Comparison of ENCODE assay signal across 12 cellular contexts in the genomic region with DNA sequence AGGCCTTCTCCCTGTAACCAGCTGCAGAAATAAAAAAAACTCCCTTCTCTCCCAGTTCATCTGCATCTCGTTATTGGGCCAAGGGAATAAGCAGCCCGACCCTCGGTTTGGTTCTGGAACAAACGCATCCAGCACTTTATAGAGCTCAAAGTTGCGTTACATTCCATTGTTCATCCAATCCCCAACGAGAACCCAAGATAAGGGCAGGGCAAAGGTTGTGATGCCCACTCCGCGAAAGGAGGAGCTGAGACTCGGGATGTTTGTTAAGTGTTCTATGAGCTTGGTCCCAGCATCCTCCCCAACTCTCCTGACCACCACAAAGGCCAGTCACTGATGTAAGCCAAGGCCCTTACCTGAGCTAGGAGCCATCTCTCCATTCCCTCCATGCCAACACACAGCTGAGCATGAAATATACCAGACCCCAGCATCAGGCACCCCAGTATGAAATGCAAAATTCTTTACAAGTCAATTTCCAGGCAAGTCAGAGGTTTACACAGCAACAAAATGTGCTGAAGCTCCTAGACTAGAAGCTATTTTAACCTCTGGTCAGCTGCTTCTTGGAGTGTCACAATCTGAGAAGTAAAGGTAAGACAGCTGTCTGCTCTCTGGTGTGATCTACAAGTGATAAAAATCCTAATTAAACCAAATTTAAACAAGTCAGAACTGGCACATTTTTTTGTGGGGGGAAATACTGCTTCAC. TPM values are rescaled to one million over a fixed set of nuclear protein-coding genes. Genes with fewer than 3 reads are reported as not detected.
DNase-seq lines count a peak whose midpoint lies in the region; ATAC-seq and TF ChIP-seq lines count a peak whose summit lies in the region.
"Had no signal": no experiment of that assay in that cellular context is flagged by ENCODE, and none has a peak within 500 bp of the region (broad histone marks: within the 10 kb centered on the region; RNA-seq: fewer than 3 reads in every experiment).

No MANE protein-coding gene starts in this region.

- H3K4me1 Mint-ChIP-seq in HFFc6 (ENCODE audit: low read depth) (peaks cover 67% of the 10 kb centered on the region), WTC11 (peaks cover 45% of the 10 kb centered on the region)

- H3K4me3 Mint-ChIP-seq in HFFc6, result no peak overlapping the region
- H3K4me3 Mint-ChIP-seq in WTC11, result no peak overlapping the region

- ATAC-seq in WTC11 (no peak), gastrocnemius medialis (peak; percentile 86 to 89), GM19351 (IDR thresholded peaks at IDR 0.05; ENCODE audit: unreplicated experiment) (no peak)

- H3K9me3 Mint-ChIP-seq in HFFc6 (no peaks in the 10 kb centered on the region), WTC11 (peaks cover 6% of the 10 kb centered on the region)

- H3K27ac ChIP-seq in esophagus squamous epithelium (peak overlapping the region; percentile 64 to 84 (median 80)), gastrocnemius medialis (peak overlapping the region; percentile 84 to 87 (median 86))

- TF ChIP-seq CTCF in HFFc6 (IDR thresholded peaks at IDR 0.05) (no peak), WTC11 (IDR thresholded peaks at IDR 0.05) (no peak), esophagus squamous epithelium (IDR thresholded peaks at IDR 0.05) (no peak), gastrocnemius medialis (IDR thresholded peaks at IDR 0.05 in 4 of 5, conservative IDR thresholded peaks at IDR 0.05 in 1 of 5) (no peak)

- H3K27ac Mint-ChIP-seq in HFFc6 (peak overlapping the region; percentile 70), WTC11 (peak overlapping the region; percentile 12)

- POLR2A ChIA-PET in WTC11 (lab: Charles Lee), result interaction anchor here (1.0 kb wide), 1 partner anchor 9 kb away, joined by 3 read pairs; no protein-coding TSS in a partner anchor

- DNase-seq in HFFc6 (no peak), WTC11 (ENCODE audit: low spot score) (no peak), esophagus squamous epithelium (lab: John Stamatoyannopoulos, UW) (no peak), gastrocnemius medialis (no peak), NCI-H1105 treated with DMSO at 0.1 percent for 48 hours (lab: John Stamatoyannopoulos, UW) (no peak), NCI-H1930 (lab: John Stamatoyannopoulos, UW) (no peak), NCI-H82 treated with DMSO at 0.1 percent for 48 hours (lab: John Stamatoyannopoulos, UW; ENCODE audit: unreplicated experiment) (no peak)
- DNase-seq: DMS53, NCI-H1092, NCI-H69, SK-N-SH had no signal

- intact Hi-C loops in esophagus squamous epithelium (cut with DNase I) (no loop called here), gastrocnemius medialis (cut with DNase I; ENCODE audit: low total_unique reads) (no loop called here)

- WGBS in esophagus squamous epithelium, 2 donors, result 80 to 86% methylated on average over 9 of the region's 9 CpGs

- in situ Hi-C loops in gastrocnemius medialis (cut with MboI; ENCODE audit: low sequenced_read_pairs in 4 of 4), result no loop called here

- H3K4me1 ChIP-seq in esophagus squamous epithelium, result peaks cover 36 to 80% (median 65%) of the 10 kb centered on the region in 3 donors
- H3K4me1 ChIP-seq in gastrocnemius medialis, result peaks cover 86 to 92% of the 10 kb centered on the region in 2 donors

- TF ChIP-seq POLR2A in esophagus squamous epithelium (IDR thresholded peaks at IDR 0.05), result no peak
- no peak for TF ChIP-seq POLR2A in gastrocnemius medialis (IDR thresholded peaks at IDR 0.05)

- H3K9me3 ChIP-seq in esophagus squamous epithelium (no peaks in the 10 kb centered on the region), gastrocnemius medialis (no peaks in the 10 kb centered on the region)
- H3K9me3 ChIP-seq: SK-N-SH had no signal

- no peaks in the 10 kb centered on the region for H3K27me3 ChIP-seq in esophagus squamous epithelium
- no peaks in the 10 kb centered on the region for H3K27me3 ChIP-seq in gastrocnemius medialis

- H3K27me3 Mint-ChIP-seq in HFFc6 (ENCODE audit: insufficient read depth) (no peaks in the 10 kb centered on the region; the same call in 1 of the 2 replicates), WTC11 (ENCODE audit: low read depth) (no peaks in the 10 kb centered on the region)

- CTCF ChIA-PET in WTC11 (lab: Charles Lee), result interaction anchor here (1.4 to 1.7 kb wide), 3 partner anchors 8 to 35 kb away, joined by 4 to 7 read pairs (median 6); no protein-coding TSS in a partner anchor

- H3K36me3 Mint-ChIP-seq in HFFc6 (ENCODE audit: low read depth) (no peaks in the 10 kb centered on the region), WTC11 (peaks cover 12% of the 10 kb centered on the region)

- H3K36me3 ChIP-seq in esophagus squamous epithelium, result peaks cover 0 to 27% (median 0%) of the 10 kb centered on the region in 3 donors
- no peaks in the 10 kb centered on the region for H3K36me3 ChIP-seq in gastrocnemius medialis

- H3K4me3 ChIP-seq in esophagus squamous epithelium, result no peak overlapping the region
- H3K4me3 ChIP-seq in gastrocnemius medialis, result no peak overlapping the region

TF ChIP-seq in WTC11, 78 proteins besides CTCF, POLR2A, EP300 and RAD21:
- no peak for TF ChIP-seq MXD4 (CRISPR knock-in tag; IDR thresholded peaks at IDR 0.05; ENCODE audit: borderline replicate concordance)
- TF ChIP-seq FOXJ3 (CRISPR knock-in tag; IDR thresholded peaks at IDR 0.05; ENCODE audit: borderline replicate concordance), result no peak
- no peak for TF ChIP-seq NR2C2 (CRISPR knock-in tag; IDR thresholded peaks at IDR 0.05)
- no peak for TF ChIP-seq PRRX2 (CRISPR knock-in tag; IDR thresholded peaks at IDR 0.05)
- no peak for TF ChIP-seq ESRRA (CRISPR knock-in tag; IDR thresholded peaks at IDR 0.05; ENCODE audit: borderline replicate concordance)
- no peak for TF ChIP-seq HMGA2 (CRISPR knock-in tag; IDR thresholded peaks at IDR 0.05)
- no peak for TF ChIP-seq SOX15 (CRISPR knock-in tag; IDR thresholded peaks at IDR 0.05)

RNA-seq across cellular contexts. Expression of a gene that starts 17.9 kb away (rescaled TPM):
- total RNA-seq in HFFc6 (2021; fragmentation: NEBNext Ultra II Directional; extraction: Animal tissue kit (Norgen Biotek cat#: 25700)), result 10 to 100 TPM; 21.3 to 27.9 (median 27.2) TPM
- total RNA-seq in WTC11 (2021) (50.3 to 59.1 TPM (median 55.9 TPM) in 3 replicates), esophagus squamous epithelium (10 to 100 TPM; 55.5 to 87.5 (median 67.5) TPM), gastrocnemius medialis (10 to 100 TPM; 24.6 to 32.0 (median 29.0) TPM)

RNA-seq across cellular contexts. Expression of a gene that starts 20.8 kb away (rescaled TPM):
- 1 to 10 TPM; 5.3 to 7.6 (median 5.8) TPM for total RNA-seq in HFFc6 (2021; fragmentation: NEBNext Ultra II Directional; extraction: Animal tissue kit (Norgen Biotek cat#: 25700))
- total RNA-seq in WTC11 (2021), result 64.0 to 80.0 TPM (median 64.3 TPM) in 3 replicates
- 100 to 1,000 TPM; 128 to 297 (median 185) TPM for total RNA-seq in esophagus squamous epithelium
- 1 to 10 TPM; 4.1 to 8.7 (median 7.5) TPM for total RNA-seq in gastrocnemius medialis

Comparison
In these comparisons a context has a peak if more than half of its experiments do, and no peak if none do; other contexts are left out.
1. ATAC-seq: peak in gastrocnemius medialis (2 of 2); none in WTC11 (single experiment) and GM19351 (single experiment).